Comparison of ENCODE assay signal across 18 cellular contexts in the genomic region with DNA sequence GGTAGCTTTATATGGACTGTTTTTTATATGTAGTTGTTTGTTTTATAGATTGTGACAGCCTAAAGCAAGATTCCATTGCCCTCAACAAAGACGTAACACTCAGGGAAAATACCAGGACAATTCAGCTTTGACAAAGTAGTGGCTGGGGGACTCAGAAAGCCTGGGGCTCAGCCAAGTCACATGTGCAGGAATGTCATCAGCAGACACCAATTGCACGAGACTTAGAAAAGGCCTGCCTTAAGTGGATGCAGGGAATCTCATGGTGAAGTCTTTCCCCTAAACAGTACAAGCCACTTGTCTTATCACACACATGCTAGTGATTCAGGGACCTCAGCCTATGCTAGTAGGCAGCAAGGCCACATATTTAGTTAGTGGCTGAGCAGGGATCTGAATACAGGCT.
A peak's percentile ranks its signal among the peaks of the same experiment; 100 is the strongest.
DNase-seq lines count a peak whose midpoint lies in the region; ATAC-seq, FAIRE-seq and TF ChIP-seq lines count a peak whose summit lies in the region.
"Had no signal": no experiment of that assay in that cellular context is flagged by ENCODE, and none has a peak within 500 bp of the region (broad histone marks: within the 10 kb centered on the region; RNA-seq: fewer than 3 reads in every experiment).

No MANE protein-coding gene starts in this region.

- H3K79me2 ChIP-seq in Karpas-422 (ENCODE audit: low read length) = no peaks in the 10 kb centered on the region

- H3K36me3 ChIP-seq in RWPE2 (ENCODE audit: low read depth) = no peaks in the 10 kb centered on the region
- no peaks in the 10 kb centered on the region for H3K36me3 ChIP-seq in cardiac muscle cell
- H3K36me3 ChIP-seq in Karpas-422 (ENCODE audit: insufficient read depth, low read length) = no peaks in the 10 kb centered on the region
- H3K36me3 ChIP-seq: gastrocnemius medialis had no signal

- CTCF ChIA-PET in A549 (lab: Yijun Ruan, JAX) = interaction anchor here (1.9 to 4.1 kb wide), 2 partner anchors 27 to 381 kb away, joined by 6 to 22 read pairs; a partner anchor contains a TSS

- H3K9me3 Mint-ChIP-seq in endothelial cell (ENCODE audit: unreplicated experiment) (no peaks in the 10 kb centered on the region), nephron progenitor cell (no peaks in the 10 kb centered on the region)
- H3K9me3 Mint-ChIP-seq: activated T-helper 2 cell treated with anti-CD3 and anti-CD28 coated beads, Interferon-gamma antibody, Interleukin-2, Interleukin-4, amounts not matched to agents 10 μg/mL and 5 μg/mL and 100 μg/mL, durations not matched to agents 14 hours and 24 hours and 36 hours; natural killer cell treated with Interleukin-12 subunit alpha and Interleukin-12 subunit beta and Interleukin-15 and Interleukin-18, amount 100 ng/mL, for 72 hours had no signal

- H3K4me2 ChIP-seq in A549 (no peak overlapping the region), Karpas-422 (ENCODE audit: low read depth, low read length, poor library complexity, severe bottlenecking) (no peak overlapping the region)

- no peak for TF ChIP-seq CTCF in A549 (IDR thresholded peaks at IDR 0.05)
- TF ChIP-seq CTCF in RWPE2 (IDR thresholded peaks at IDR 0.05; ENCODE audit: poor library complexity, severe bottlenecking) = no peak
- TF ChIP-seq CTCF in cardiac muscle cell (IDR thresholded peaks at IDR 0.05; ENCODE audit: low read depth, low read length) = no peak
- no peak for TF ChIP-seq CTCF in endothelial cell (IDR thresholded peaks at IDR 0.05; ENCODE audit: unreplicated experiment)
- TF ChIP-seq CTCF in nephron progenitor cell (IDR thresholded peaks at IDR 0.05) = no peak

- H3K4me1 Mint-ChIP-seq in endothelial cell (ENCODE audit: unreplicated experiment) (no peaks in the 10 kb centered on the region), nephron progenitor cell (peaks cover 15% of the 10 kb centered on the region)

- H3K27ac Mint-ChIP-seq in endothelial cell (ENCODE audit: unreplicated experiment) (no peak overlapping the region), nephron progenitor cell (no peak overlapping the region)
- H3K27ac Mint-ChIP-seq: activated T-helper 2 cell treated with anti-CD3 and anti-CD28 coated beads, Interferon-gamma antibody, Interleukin-2, Interleukin-4, amounts not matched to agents 10 μg/mL and 5 μg/mL and 100 μg/mL, durations not matched to agents 14 hours and 24 hours and 36 hours; natural killer cell treated with Interleukin-12 subunit alpha and Interleukin-12 subunit beta and Interleukin-15 and Interleukin-18, amount 100 ng/mL, for 72 hours had no signal

- 88% methylated on average over 2 of the region's 2 CpGs for WGBS in A549 (ENCODE audit: missing lambda C conversion rate)

- no peak for TF ChIP-seq EP300 in A549 (IDR thresholded peaks at IDR 0.05)

- peaks cover 45% of the 10 kb centered on the region for H3K4me1 ChIP-seq in A549
- H3K4me1 ChIP-seq in RWPE2 (ENCODE audit: insufficient read depth, poor library complexity, severe bottlenecking) = peaks cover 85% of the 10 kb centered on the region
- peaks cover 25% of the 10 kb centered on the region for H3K4me1 ChIP-seq in cardiac muscle cell (ENCODE audit: low read depth)
- H3K4me1 ChIP-seq in Karpas-422 (ENCODE audit: low read length) = no peaks in the 10 kb centered on the region
- H3K4me1 ChIP-seq: gastrocnemius medialis had no signal

- H3K36me3 Mint-ChIP-seq in endothelial cell (ENCODE audit: low read depth, unreplicated experiment) = no peaks in the 10 kb centered on the region
- H3K36me3 Mint-ChIP-seq in nephron progenitor cell (ENCODE audit: low read depth) = no peaks in the 10 kb centered on the region
- H3K36me3 Mint-ChIP-seq: natural killer cell treated with Interleukin-12 subunit alpha and Interleukin-12 subunit beta and Interleukin-15 and Interleukin-18, amount 100 ng/mL, for 72 hours had no signal

- POLR2A ChIA-PET in A549 (lab: Yijun Ruan, JAX) = no interaction called here

- H3K9me3 ChIP-seq in A549 (no peaks in the 10 kb centered on the region), RWPE2 (ENCODE audit: severe bottlenecking) (no peaks in the 10 kb centered on the region), cardiac muscle cell (ENCODE audit: low read depth) (no peaks in the 10 kb centered on the region), Karpas-422 (ENCODE audit: low read length) (no peaks in the 10 kb centered on the region)
- H3K9me3 ChIP-seq: Caco-2, gastrocnemius medialis had no signal

- no peak overlapping the region for H2AFZ ChIP-seq in Karpas-422 (ENCODE audit: low read length)

- H4K20me1 ChIP-seq in Karpas-422 (ENCODE audit: insufficient read depth, low read depth, low read length) = no peaks in the 10 kb centered on the region

- no peaks in the 10 kb centered on the region for H3K9me2 ChIP-seq in Karpas-422 (replicated peaks; ENCODE audit: insufficient read depth, low read length)

- ATAC-seq in A549 (no peak), RWPE2 (ENCODE audit: low read depth) (no peak), left lobe of liver (no peak)
- ATAC-seq: gastrocnemius medialis; natural killer cell treated with Interleukin-12 subunit alpha and Interleukin-12 subunit beta and Interleukin-15 and Interleukin-18, amount 100 ng/mL, for 72 hours; stimulated activated naive CD8-positive, alpha-beta T cell treated with anti-CD3 and anti-CD28 coated beads, Interleukin-15, Interleukin-2, amounts not matched to agents 100 U/mL and 50 U/mL, for 24 hours had no signal

- TF ChIP-seq RAD21 in A549 (conservative IDR thresholded peaks at IDR 0.05 in 1 of 2, IDR thresholded peaks at IDR 0.05 in 1 of 2) = no peak

- H3K27me3 ChIP-seq in RWPE2 (ENCODE audit: insufficient read depth, poor library complexity, severe bottlenecking) (no peaks in the 10 kb centered on the region), cardiac muscle cell (no peaks in the 10 kb centered on the region), Karpas-422 (ENCODE audit: low read length) (no peaks in the 10 kb centered on the region)
- H3K27me3 ChIP-seq: gastrocnemius medialis had no signal

- no peak overlapping the region for H3K4me3 Mint-ChIP-seq in endothelial cell (ENCODE audit: unreplicated experiment)
- no peak overlapping the region for H3K4me3 Mint-ChIP-seq in nephron progenitor cell
- H3K4me3 Mint-ChIP-seq: natural killer cell treated with Interleukin-12 subunit alpha and Interleukin-12 subunit beta and Interleukin-15 and Interleukin-18, amount 100 ng/mL, for 72 hours had no signal

- FAIRE-seq in A549 (lab: Jason Lieb, UNC) = no peak
- FAIRE-seq: A204.1, islet of Langerhans had no signal

- no peak overlapping the region for H3K9ac ChIP-seq in Karpas-422 (ENCODE audit: low read length)

- no peaks in the 10 kb centered on the region for H3K27me3 Mint-ChIP-seq in endothelial cell (ENCODE audit: unreplicated experiment)
- H3K27me3 Mint-ChIP-seq in nephron progenitor cell (ENCODE audit: low read depth, poor library complexity) = no peaks in the 10 kb centered on the region

- DNase-seq in A549 (ENCODE audit: low read depth in 1 of 2, low spot score in 1 of 2) (no peak), RWPE2 (ENCODE audit: low spot score) (no peak), cardiac muscle cell (ENCODE audit: low read depth in 1 of 2, low spot score in 1 of 2) (peak in 1 of 2 donors; percentile 94), myocyte (ENCODE audit: low read depth) (peak; percentile 30), endothelial cell (ENCODE audit: low spot score) (no peak), nephron progenitor cell (no peak), Karpas-422 (no peak), left lobe of liver (ENCODE audit: low spot score) (no peak)
- DNase-seq: activated CD4-positive, alpha-beta T cell treated with anti-CD3 and anti-CD28 coated beads, Interleukin-2, amount 50 U/mL, for 4 hours; Caco-2; gastrocnemius medialis; NCI-H2029; SHP77 treated with DMSO at 0.1 percent for 48 hours; stimulated activated naive CD8-positive, alpha-beta T cell treated with anti-CD3 and anti-CD28 coated beads, Interleukin-15, Interleukin-2, amounts not matched to agents 100 U/mL and 50 U/mL, for 24 hours had no signal

- TF ChIP-seq POLR2A in A549 (IDR thresholded peaks at IDR 0.05; ENCODE audit: low read length) = no peak

- peak overlapping the region; percentile 54 to 83; a peak in 4 of 6 replicates for H3K27ac ChIP-seq in A549
- peak overlapping the region; percentile 100 for H3K27ac ChIP-seq in RWPE2 (ENCODE audit: poor library complexity, severe bottlenecking)
- H3K27ac ChIP-seq in cardiac muscle cell = peak overlapping the region; percentile 89
- H3K27ac ChIP-seq in Karpas-422 (ENCODE audit: low read length) = no peak overlapping the region
- H3K27ac ChIP-seq: gastrocnemius medialis had no signal

- H3K4me3 ChIP-seq in A549 = no peak overlapping the region
- H3K4me3 ChIP-seq in RWPE2 (ENCODE audit: severe bottlenecking) = no peak overlapping the region
- H3K4me3 ChIP-seq in cardiac muscle cell = no peak overlapping the region
- no peak overlapping the region for H3K4me3 ChIP-seq in Karpas-422 (ENCODE audit: low read length)
- H3K4me3 ChIP-seq: gastrocnemius medialis had no signal

TF ChIP-seq in A549, 52 proteins besides CTCF, POLR2A, EP300 and RAD21 (continues in another document):
- TF ChIP-seq, protein P1, sequence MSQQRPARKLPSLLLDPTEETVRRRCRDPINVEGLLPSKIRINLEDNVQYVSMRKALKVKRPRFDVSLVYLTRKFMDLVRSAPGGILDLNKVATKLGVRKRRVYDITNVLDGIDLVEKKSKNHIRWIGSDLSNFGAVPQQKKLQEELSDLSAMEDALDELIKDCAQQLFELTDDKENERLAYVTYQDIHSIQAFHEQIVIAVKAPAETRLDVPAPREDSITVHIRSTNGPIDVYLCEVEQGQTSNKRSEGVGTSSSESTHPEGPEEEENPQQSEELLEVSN (IDR thresholded peaks at IDR 0.05; ENCODE audit: borderline replicate concordance, low read depth) = no peak
- TF ChIP-seq ZNF302 (CRISPR knock-in tag; IDR thresholded peaks at IDR 0.05) = no peak
- TF ChIP-seq HOXB13 (CRISPR knock-in tag; IDR thresholded peaks at IDR 0.05; ENCODE audit: low read depth) = no peak
- TF ChIP-seq CBX8 (IDR thresholded peaks at IDR 0.05) = no peak
- no peak for TF ChIP-seq ESRRA (IDR thresholded peaks at IDR 0.05; ENCODE audit: borderline replicate concordance, low read length)
- TF ChIP-seq FOSB (CRISPR knock-in tag; IDR thresholded peaks at IDR 0.05) = no peak
- no peak for TF ChIP-seq TP53 (CRISPR knock-in tag; IDR thresholded peaks at IDR 0.05)
- no peak for TF ChIP-seq POLR2AphosphoS2 (conservative IDR thresholded peaks at IDR 0.05; ENCODE audit: low read length)
- TF ChIP-seq, protein P2, sequence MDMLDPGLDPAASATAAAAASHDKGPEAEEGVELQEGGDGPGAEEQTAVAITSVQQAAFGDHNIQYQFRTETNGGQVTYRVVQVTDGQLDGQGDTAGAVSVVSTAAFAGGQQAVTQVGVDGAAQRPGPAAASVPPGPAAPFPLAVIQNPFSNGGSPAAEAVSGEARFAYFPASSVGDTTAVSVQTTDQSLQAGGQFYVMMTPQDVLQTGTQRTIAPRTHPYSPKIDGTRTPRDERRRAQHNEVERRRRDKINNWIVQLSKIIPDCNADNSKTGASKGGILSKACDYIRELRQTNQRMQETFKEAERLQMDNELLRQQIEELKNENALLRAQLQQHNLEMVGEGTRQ (IDR thresholded peaks at IDR 0.05) = no peak
- no peak for TF ChIP-seq CHD2 (IDR thresholded peaks at IDR 0.05; ENCODE audit: low read length, partially characterized antibody)
- TF ChIP-seq KDM1A (IDR thresholded peaks at IDR 0.05; ENCODE audit: low read depth) = no peak
